Comparison of ENCODE assay signal across 27 cellular contexts in the genomic region with DNA sequence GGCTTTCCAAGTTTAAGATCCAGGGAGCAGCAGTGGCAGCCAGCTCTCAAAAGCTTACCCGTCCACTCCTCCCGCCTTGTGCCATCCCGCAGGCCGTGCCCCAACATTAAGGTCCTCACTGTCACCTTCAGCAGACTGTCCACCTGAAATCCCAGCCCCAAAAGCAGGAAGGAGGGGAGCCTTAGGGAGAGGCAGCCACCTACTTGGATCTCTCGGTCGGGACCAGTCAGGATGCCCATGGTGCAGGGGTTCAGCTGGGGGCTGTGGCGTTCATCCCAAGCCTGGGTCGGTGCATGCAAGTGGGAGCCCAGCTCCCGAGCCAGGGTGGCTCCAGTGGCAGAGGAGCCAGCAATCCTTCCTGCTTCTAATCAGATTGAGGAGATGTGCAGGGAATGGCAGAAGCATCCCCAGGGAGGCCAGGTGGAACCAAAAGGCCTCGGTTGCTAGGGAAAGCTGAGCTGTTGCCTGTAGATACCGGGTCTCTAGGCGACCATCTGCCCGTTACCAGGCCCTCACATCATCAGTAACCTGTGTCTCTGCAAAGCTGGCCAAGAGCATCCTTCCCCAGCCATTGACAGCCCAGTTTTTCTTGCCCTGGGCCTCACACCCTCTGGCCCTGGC. TPM values are rescaled to one million over a fixed set of nuclear protein-coding genes. Genes with fewer than 3 reads are reported as not detected.
DNase-seq lines count a peak whose midpoint lies in the region; ATAC-seq and TF ChIP-seq lines count a peak whose summit lies in the region.
"Had no signal": no experiment of that assay in that cellular context is flagged by ENCODE, and none has a peak within 500 bp of the region (broad histone marks: within the 10 kb centered on the region; RNA-seq: fewer than 3 reads in every experiment).

No MANE protein-coding gene starts in this region.

- no peak for TF ChIP-seq CTCF in WTC11 (IDR thresholded peaks at IDR 0.05)

- no peaks in the 10 kb centered on the region for H3K36me3 Mint-ChIP-seq in stimulated activated effector memory CD8-positive, alpha-beta T cell treated with anti-CD3 and anti-CD28 coated beads, Interleukin-12 subunit alpha, Interleukin-12 subunit beta, amount 100 ng/mL, for 72 hours
- no peaks in the 10 kb centered on the region for H3K36me3 Mint-ChIP-seq in WTC11
- H3K36me3 Mint-ChIP-seq: activated naive CD8-positive, alpha-beta T cell treated with anti-CD3 and anti-CD28 coated beads for 36 hours; memory B cell had no signal

- POLR2A ChIA-PET in WTC11 (lab: Charles Lee) = interaction anchor here (1.0 kb wide), 1 partner anchor 38 kb away, joined by 3 read pairs; no protein-coding TSS in a partner anchor

- peak; percentile 21 for DNase-seq in NCI-H2227 (lab: John Stamatoyannopoulos, UW; ENCODE audit: unreplicated experiment)
- DNase-seq in NCI-H2227 treated with DMSO at 0.1 percent for 48 hours (lab: John Stamatoyannopoulos, UW) = no peak
- peak; percentile 12 for DNase-seq in NCI-H1417 treated with DMSO at 0.1 percent for 48 hours (lab: John Stamatoyannopoulos, UW)
- DNase-seq in NCI-H82 treated with DMSO at 0.1 percent for 48 hours (lab: John Stamatoyannopoulos, UW; ENCODE audit: unreplicated experiment) = peak; percentile 0
- DNase-seq in stimulated activated effector memory CD8-positive, alpha-beta T cell treated with anti-CD3 and anti-CD28 coated beads, Interleukin-12 subunit alpha, Interleukin-12 subunit beta, amount 100 ng/mL, for 72 hours (ENCODE audit: low spot score in 2 of 2) = no peak
- no peak for DNase-seq in WTC11 (ENCODE audit: low spot score)
- DNase-seq: activated CD4-positive, alpha-beta T cell treated with anti-CD3 and anti-CD28 coated beads, Interleukin-2, amount 10 ng/mL, durations not matched to agents 7 days and 5 days; activated naive CD8-positive, alpha-beta T cell treated with anti-CD3 and anti-CD28 coated beads for 36 hours; C1 segment of cervical spinal cord; cerebellar nuclear complex; DMS79 treated with DMSO at 0.1 percent for 48 hours; effector memory CD4-positive, alpha-beta T cell; gastrocnemius medialis; kidney; MV-4-11; NCI-H510A treated with DMSO at 0.1 percent for 48 hours; ovary; right cardiac atrium; SHP77 treated with DMSO at 0.1 percent for 48 hours; substantia nigra; T-helper 1 cell had no signal

- H3K27ac Mint-ChIP-seq in stimulated activated effector memory CD8-positive, alpha-beta T cell treated with anti-CD3 and anti-CD28 coated beads, Interleukin-12 subunit alpha, Interleukin-12 subunit beta, amount 100 ng/mL, for 72 hours = no peak overlapping the region
- no peak overlapping the region for H3K27ac Mint-ChIP-seq in WTC11
- H3K27ac Mint-ChIP-seq: activated CD4-positive, alpha-beta T cell treated with anti-CD3 and anti-CD28 coated beads, Interleukin-2, amount 10 ng/mL, durations not matched to agents 7 days and 5 days; activated naive CD8-positive, alpha-beta T cell treated with anti-CD3 and anti-CD28 coated beads for 36 hours; memory B cell had no signal

- no peaks in the 10 kb centered on the region for H3K27me3 Mint-ChIP-seq in WTC11 (ENCODE audit: low read depth)
- H3K27me3 Mint-ChIP-seq: activated CD4-positive, alpha-beta T cell treated with anti-CD3 and anti-CD28 coated beads, Interleukin-2, amount 10 ng/mL, durations not matched to agents 7 days and 5 days had no signal

- peak; percentile 19 for ATAC-seq in stimulated activated effector memory CD8-positive, alpha-beta T cell treated with anti-CD3 and anti-CD28 coated beads, Interleukin-12 subunit alpha, Interleukin-12 subunit beta, amount 100 ng/mL, for 72 hours
- ATAC-seq in WTC11 (no peak), GM21360 (IDR thresholded peaks at IDR 0.05; ENCODE audit: unreplicated experiment) (no peak), HG03095 (IDR thresholded peaks at IDR 0.05; ENCODE audit: unreplicated experiment) (no peak)
- ATAC-seq: gastrocnemius medialis, right cardiac atrium had no signal

- CTCF ChIA-PET in WTC11 (lab: Charles Lee) = interaction anchor here (0.7 to 1.7 kb wide), 14 partner anchors 10 to 176 kb away, joined by 3 to 19 read pairs (median 4); partner anchors contain the start of gene USB1

- no peaks in the 10 kb centered on the region for H3K4me1 Mint-ChIP-seq in stimulated activated effector memory CD8-positive, alpha-beta T cell treated with anti-CD3 and anti-CD28 coated beads, Interleukin-12 subunit alpha, Interleukin-12 subunit beta, amount 100 ng/mL, for 72 hours
- H3K4me1 Mint-ChIP-seq in WTC11 = peaks cover 6% of the 10 kb centered on the region; the same call in 1 of the 2 replicates
- H3K4me1 Mint-ChIP-seq: activated CD4-positive, alpha-beta T cell treated with anti-CD3 and anti-CD28 coated beads, Interleukin-2, amount 10 ng/mL, durations not matched to agents 7 days and 5 days; activated naive CD8-positive, alpha-beta T cell treated with anti-CD3 and anti-CD28 coated beads for 36 hours; memory B cell had no signal

- no peaks in the 10 kb centered on the region for H3K9me3 Mint-ChIP-seq in stimulated activated effector memory CD8-positive, alpha-beta T cell treated with anti-CD3 and anti-CD28 coated beads, Interleukin-12 subunit alpha, Interleukin-12 subunit beta, amount 100 ng/mL, for 72 hours
- peaks cover 5% of the 10 kb centered on the region; the same call in 1 of the 2 replicates for H3K9me3 Mint-ChIP-seq in WTC11
- H3K9me3 Mint-ChIP-seq: activated CD4-positive, alpha-beta T cell treated with anti-CD3 and anti-CD28 coated beads, Interleukin-2, amount 10 ng/mL, durations not matched to agents 7 days and 5 days; activated naive CD8-positive, alpha-beta T cell treated with anti-CD3 and anti-CD28 coated beads for 36 hours; memory B cell had no signal

- H3K4me3 Mint-ChIP-seq in stimulated activated effector memory CD8-positive, alpha-beta T cell treated with anti-CD3 and anti-CD28 coated beads, Interleukin-12 subunit alpha, Interleukin-12 subunit beta, amount 100 ng/mL, for 72 hours = no peak overlapping the region
- no peak overlapping the region for H3K4me3 Mint-ChIP-seq in WTC11
- H3K4me3 Mint-ChIP-seq: activated CD4-positive, alpha-beta T cell treated with anti-CD3 and anti-CD28 coated beads, Interleukin-2, amount 10 ng/mL, durations not matched to agents 7 days and 5 days; activated naive CD8-positive, alpha-beta T cell treated with anti-CD3 and anti-CD28 coated beads for 36 hours; memory B cell had no signal

TF ChIP-seq in WTC11, 78 proteins besides CTCF, POLR2A, EP300 and RAD21 (continues in another document):
- TF ChIP-seq TP53 (CRISPR knock-in tag; IDR thresholded peaks at IDR 0.05) (no peak), PRDM15 (CRISPR knock-in tag; IDR thresholded peaks at IDR 0.05) (no peak), ZNF281 (CRISPR knock-in tag; IDR thresholded peaks at IDR 0.05) (no peak)
- TF ChIP-seq, protein P1, sequence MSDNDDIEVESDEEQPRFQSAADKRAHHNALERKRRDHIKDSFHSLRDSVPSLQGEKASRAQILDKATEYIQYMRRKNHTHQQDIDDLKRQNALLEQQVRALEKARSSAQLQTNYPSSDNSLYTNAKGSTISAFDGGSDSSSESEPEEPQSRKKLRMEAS (CRISPR knock-in tag; IDR thresholded peaks at IDR 0.05) = no peak

RNA-seq across cellular contexts. Expression of gene CNGB1, which starts 24.6 kb away (rescaled TPM):
- total RNA-seq in WTC11 (2021) = not detected in 3 replicates
- total RNA-seq: A673; activated CD4-positive, alpha-beta T cell treated with anti-CD3 and anti-CD28 coated beads, Interleukin-2, amount 10 ng/mL, durations not matched to agents 7 days and 5 days; activated naive CD8-positive, alpha-beta T cell treated with anti-CD3 and anti-CD28 coated beads for 36 hours; gastrocnemius medialis; H7; HT-29; kidney; right cardiac atrium had no signal

RNA-seq across cellular contexts. Expression of gene ZNF319, which starts 54.2 kb away (rescaled TPM):
- total RNA-seq in WTC11 (2021) = 4.6 to 5.5 TPM (median 5.3 TPM) in 3 replicates

RNA-seq across cellular contexts. Expression of gene USB1, which starts 54.9 kb away (rescaled TPM):
- total RNA-seq in WTC11 (2021) = 67.1 to 75.2 TPM (median 69.6 TPM) in 3 replicates

Comparison
In these comparisons a context has a peak if more than half of its experiments do, and no peak if none do; other contexts are left out.
1. DNase-seq: peak in NCI-H2227 (single experiment), NCI-H1417 treated with DMSO at 0.1 percent for 48 hours (single experiment) and NCI-H82 treated with DMSO at 0.1 percent for 48 hours (single experiment); none in NCI-H2227 treated with DMSO at 0.1 percent for 48 hours (single experiment), stimulated activated effector memory CD8-positive, alpha-beta T cell treated with anti-CD3 and anti-CD28 coated beads, Interleukin-12 subunit alpha, Interleukin-12 subunit beta, amount 100 ng/mL, for 72 hours (0 of 2) and WTC11 (single experiment).